ENCODE assay signal across 18 cellular contexts in genomic region chr3:197430502-197430901, GRCh38.
DNase-seq lines count a peak whose midpoint lies in the region; ATAC-seq, FAIRE-seq and TF ChIP-seq lines count a peak whose summit lies in the region.
"Had no signal": no experiment of that assay in that cellular context is flagged by ENCODE, and none has a peak within 500 bp of the region (broad histone marks: within the 10 kb centered on the region; RNA-seq: fewer than 3 reads in every experiment).

No MANE protein-coding gene starts in this region.

- peak overlapping the region; percentile 8 for H3K27ac Mint-ChIP-seq in activated T-cell treated with anti-CD3 and anti-CD28 coated beads, Interleukin-2, amount 50 U/mL, for 72 hours
- peak overlapping the region; percentile 10 for H3K27ac Mint-ChIP-seq in mesothelial cell of epicardium

- no peak overlapping the region for H3K9ac ChIP-seq in endothelial cell of umbilical vein (replicated peaks; ENCODE audit: extremely low read depth, insufficient read depth, low read length)

- no peak for DNase-seq in activated T-cell treated with anti-CD3 and anti-CD28 coated beads, Interleukin-2, amount 50 U/mL, for 72 hours
- DNase-seq in activated T-cell treated with anti-CD3 and anti-CD28 coated beads, Interleukin-2, amount 50 U/mL, for 1 hour: no peak
- DNase-seq in endothelial cell of umbilical vein (ENCODE audit: low read depth, low spot score): no peak
- no peak for DNase-seq in mesothelial cell of epicardium (ENCODE audit: low spot score in 2 of 2, unreplicated experiment in 2 of 2)
- no peak for DNase-seq in uterus
- DNase-seq in NCI-H1694 treated with DMSO at 0.1 percent for 48 hours (lab: John Stamatoyannopoulos, UW): no peak
- DNase-seq in activated CD4-positive, CD25-positive, alpha-beta regulatory T cell (lab: John Stamatoyannopoulos, UW): no peak
- DNase-seq in NCI-H2081 (lab: John Stamatoyannopoulos, UW): no peak
- DNase-seq: activated CD4-positive, alpha-beta T cell treated with anti-CD3 and anti-CD28 coated beads, Interleukin-2, amount 50 U/mL, for 48 hours; dermis blood vessel endothelial cell; MG63; NCI-H1930; NCI-H524; pancreas; small intestine had no signal

- no peaks in the 10 kb centered on the region for H3K9me1 ChIP-seq in endothelial cell of umbilical vein (replicated peaks; ENCODE audit: control insufficient read depth, extremely low read depth, insufficient read depth, low read length)

- TF ChIP-seq POLR2A in endothelial cell of umbilical vein (IDR thresholded peaks at IDR 0.05; ENCODE audit: low read depth, low read length) (no peak), uterus (IDR thresholded peaks at IDR 0.05) (no peak)

- TF ChIP-seq CTCF in endothelial cell of umbilical vein (IDR thresholded peaks at IDR 0.05; ENCODE audit: extremely low read depth in 1 of 2, insufficient read depth in 1 of 2, low read depth in 1 of 2, low read length in 2 of 2) (no peak), mesothelial cell of epicardium (IDR thresholded peaks at IDR 0.05; ENCODE audit: unreplicated experiment) (no peak), uterus (IDR thresholded peaks at IDR 0.05) (no peak)

- peak; percentile 18 to 34 for ATAC-seq in activated T-cell treated with anti-CD3 and anti-CD28 coated beads, Interleukin-2, amount 50 U/mL, for 72 hours (replicated peaks in 1 of 2)
- ATAC-seq: upper lobe of right lung had no signal

- no peak overlapping the region for H3K4me2 ChIP-seq in endothelial cell of umbilical vein (ENCODE audit: insufficient read depth, low read length)

- dilution Hi-C loops in endothelial cell of umbilical vein (cut with MboI; ENCODE audit: extremely low pct_ligation_motif_present, low sequenced_read_pairs): no loop called here

- H3K36me3 ChIP-seq in endothelial cell of umbilical vein (ENCODE audit: control insufficient read depth in 2 of 2, extremely low read depth in 1 of 2, insufficient read depth in 2 of 2, low read length in 2 of 2) (no peaks in the 10 kb centered on the region), uterus (no peaks in the 10 kb centered on the region)
- H3K36me3 ChIP-seq: MG63, pancreas, upper lobe of right lung had no signal

- BruUV-seq in endothelial cell of umbilical vein (replicated peaks; lab: Mats Ljungman, UMichigan): no TSS peak

- H3K27me3 ChIP-seq in endothelial cell of umbilical vein (ENCODE audit: control insufficient read depth in 2 of 2, insufficient read depth in 2 of 2, low read length in 2 of 2) (peaks cover 3 to 8% of the 10 kb centered on the region in 2 experiments), uterus (no peaks in the 10 kb centered on the region)
- H3K27me3 ChIP-seq: MG63, pancreas, upper lobe of right lung had no signal

- intact Hi-C loops in endothelial cell of umbilical vein (cut with micrococcal nuclease) (no loop called here), uterus (cut with DNase I; ENCODE audit: low total_unique reads) (no loop called here)

- no peaks in the 10 kb centered on the region for H3K36me3 Mint-ChIP-seq in activated T-cell treated with anti-CD3 and anti-CD28 coated beads, Interleukin-2, amount 50 U/mL, for 72 hours (ENCODE audit: insufficient read depth in 2 of 2)
- no peaks in the 10 kb centered on the region for H3K36me3 Mint-ChIP-seq in mesothelial cell of epicardium

- CTCF ChIA-PET in endothelial cell of umbilical vein (lab: Charles Lee): interaction anchor here (1.3 kb wide), 1 partner anchor 173 kb away, joined by 5 read pairs; no protein-coding TSS in a partner anchor

- H3K4me3 ChIP-seq in endothelial cell of umbilical vein (replicated peaks in 1 of 3; ENCODE audit: insufficient read depth in 1 of 3, low read depth in 1 of 3, low read length in 3 of 3): no peak overlapping the region
- no peak overlapping the region for H3K4me3 ChIP-seq in uterus
- H3K4me3 ChIP-seq: MG63, pancreas, SK-N-MC, upper lobe of right lung had no signal

- no peak for FAIRE-seq in endothelial cell of umbilical vein (lab: Jason Lieb, UNC)
- FAIRE-seq: pancreas, small intestine, TTC549 had no signal

- peaks cover 35% of the 10 kb centered on the region for H3K27me3 Mint-ChIP-seq in activated T-cell treated with anti-CD3 and anti-CD28 coated beads, Interleukin-2, amount 50 U/mL, for 72 hours (ENCODE audit: low read depth)
- H3K27me3 Mint-ChIP-seq in mesothelial cell of epicardium (ENCODE audit: low read depth): peaks cover 13% of the 10 kb centered on the region

- peaks cover 11% of the 10 kb centered on the region for H3K4me1 ChIP-seq in endothelial cell of umbilical vein (ENCODE audit: control insufficient read depth, extremely low read depth, insufficient read depth, low read length)
- H3K4me1 ChIP-seq in uterus: peaks cover 3 to 9% of the 10 kb centered on the region in 2 donors

- peak overlapping the region in 1 of 2 donors; percentile 5 for H3K4me3 Mint-ChIP-seq in activated T-cell treated with anti-CD3 and anti-CD28 coated beads, Interleukin-2, amount 50 U/mL, for 72 hours
- no peak overlapping the region for H3K4me3 Mint-ChIP-seq in mesothelial cell of epicardium

- no peaks in the 10 kb centered on the region for H3K79me2 ChIP-seq in endothelial cell of umbilical vein (ENCODE audit: control insufficient read depth, insufficient read depth, low read length)

- POLR2A ChIA-PET in endothelial cell of umbilical vein (lab: Charles Lee): no interaction called here

- H3K27ac ChIP-seq in endothelial cell of umbilical vein (ENCODE audit: insufficient read depth, low read depth, low read length) (no peak overlapping the region), uterus (peak overlapping the region; percentile 77 to 84)
- H3K27ac ChIP-seq: pancreas, SK-N-MC, upper lobe of right lung had no signal

- H2AFZ ChIP-seq in endothelial cell of umbilical vein (ENCODE audit: low read depth, low read length): peak overlapping the region; percentile 53

- H3K9me3 ChIP-seq in endothelial cell of umbilical vein (replicated peaks; ENCODE audit: control insufficient read depth, insufficient read depth, low read length) (no peaks in the 10 kb centered on the region), uterus (no peaks in the 10 kb centered on the region)
- H3K9me3 ChIP-seq: MG63, pancreas, upper lobe of right lung had no signal

- peaks cover 40% of the 10 kb centered on the region for H3K4me1 Mint-ChIP-seq in activated T-cell treated with anti-CD3 and anti-CD28 coated beads, Interleukin-2, amount 50 U/mL, for 72 hours (ENCODE audit: low read depth)
- peaks cover 75% of the 10 kb centered on the region for H3K4me1 Mint-ChIP-seq in mesothelial cell of epicardium

- no peaks in the 10 kb centered on the region for H3K9me3 Mint-ChIP-seq in activated T-cell treated with anti-CD3 and anti-CD28 coated beads, Interleukin-2, amount 50 U/mL, for 72 hours
- peaks cover 4% of the 10 kb centered on the region for H3K9me3 Mint-ChIP-seq in mesothelial cell of epicardium

- no peaks in the 10 kb centered on the region for H4K20me1 ChIP-seq in endothelial cell of umbilical vein (replicated peaks; ENCODE audit: control insufficient read depth, extremely low read depth, insufficient read depth, low read length)

TF ChIP-seq in endothelial cell of umbilical vein, 7 proteins besides CTCF, POLR2A, EP300 and RAD21:
- no peak for TF ChIP-seq GATA2 (IDR thresholded peaks at IDR 0.05; ENCODE audit: insufficient read depth, insufficient read length, low read depth, low read length)
- no peak for TF ChIP-seq JUN (IDR thresholded peaks at IDR 0.05; ENCODE audit: borderline replicate concordance, insufficient read depth, insufficient read length, low read depth)
